19 cellular contexts compared by ENCODE assay signal in the genomic region with DNA sequence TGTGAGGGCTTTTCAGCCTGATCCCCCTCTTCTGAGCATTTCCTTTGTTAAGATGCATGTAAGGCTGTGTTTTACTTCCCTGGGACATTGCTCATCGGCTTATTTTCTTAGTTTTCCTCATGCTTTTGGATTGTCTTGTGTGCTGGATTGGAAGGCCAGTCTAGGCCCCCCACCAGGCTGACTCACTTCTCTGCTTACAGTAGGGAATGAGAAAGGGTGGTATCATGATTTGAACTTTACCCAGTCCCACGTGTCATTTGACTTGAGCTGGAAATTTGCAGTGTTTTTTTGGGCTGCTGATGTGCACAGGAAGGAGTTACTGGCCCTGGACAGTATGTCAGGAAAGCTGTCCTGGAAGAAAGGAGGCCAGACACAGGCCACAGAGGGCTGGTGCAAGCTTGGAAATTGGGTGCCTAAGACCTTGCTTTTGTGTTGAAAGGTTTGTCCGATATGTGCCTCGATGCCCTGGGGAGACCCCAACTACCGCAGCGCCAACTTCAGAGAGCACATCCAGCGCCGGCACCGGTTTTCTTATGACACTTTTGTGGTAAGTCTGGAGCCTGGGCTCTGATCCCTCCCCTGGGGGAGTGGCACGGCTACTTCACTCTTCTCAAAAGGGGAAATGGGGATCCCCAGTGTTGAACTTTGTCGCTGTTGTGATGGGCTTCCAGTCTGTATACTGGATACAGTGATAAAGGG. TPM values are rescaled to one million over a fixed set of nuclear protein-coding genes. Genes with fewer than 3 reads are reported as not detected.
DNase-seq lines count a peak whose midpoint lies in the region; ATAC-seq, FAIRE-seq and TF ChIP-seq lines count a peak whose summit lies in the region.
"Had no signal": no experiment of that assay in that cellular context is flagged by ENCODE, and none has a peak within 500 bp of the region (broad histone marks: within the 10 kb centered on the region; RNA-seq: fewer than 3 reads in every experiment).

No MANE protein-coding gene starts in this region.

- TF ChIP-seq POLR2A in sigmoid colon (IDR thresholded peaks at IDR 0.05): no peak

- H3K4me3 ChIP-seq in PC-3 (ENCODE audit: low read length) (no peak overlapping the region), choroid plexus epithelial cell (ENCODE audit: low read depth, low read length) (no peak overlapping the region), sigmoid colon (no peak overlapping the region)
- H3K4me3 ChIP-seq: dorsolateral prefrontal cortex, heart left ventricle, lung had no signal

- H3K79me2 ChIP-seq in PC-3 (ENCODE audit: low read length): peaks cover 23% of the 10 kb centered on the region

- H3K27me3 ChIP-seq in PC-3 (ENCODE audit: low read length): no peaks in the 10 kb centered on the region
- no peaks in the 10 kb centered on the region for H3K27me3 ChIP-seq in sigmoid colon
- H3K27me3 ChIP-seq: dorsolateral prefrontal cortex, heart left ventricle had no signal

- 88 to 91% methylated on average over 11 of the region's 11 CpGs for WGBS in sigmoid colon, 2 donors

- TF ChIP-seq CTCF in PC-3 (conservative IDR thresholded peaks at IDR 0.05; ENCODE audit: low read depth, low read length) (no peak), choroid plexus epithelial cell (conservative IDR thresholded peaks at IDR 0.05; ENCODE audit: low read depth, low read length) (no peak), sigmoid colon (IDR thresholded peaks at IDR 0.05) (no peak)

- no peaks in the 10 kb centered on the region for H4K20me1 ChIP-seq in PC-3 (ENCODE audit: low read length)

- no peak overlapping the region for H2AFZ ChIP-seq in PC-3 (ENCODE audit: low read length)
- H2AFZ ChIP-seq: parathyroid adenoma had no signal

- no peaks in the 10 kb centered on the region for H3K9me3 ChIP-seq in PC-3 (ENCODE audit: low read length)
- no peaks in the 10 kb centered on the region for H3K9me3 ChIP-seq in sigmoid colon
- H3K9me3 ChIP-seq: heart left ventricle had no signal

- peak overlapping the region; percentile 50 for H3K27ac ChIP-seq in PC-3 (ENCODE audit: low read length)
- H3K27ac ChIP-seq in sigmoid colon: no peak overlapping the region
- H3K27ac ChIP-seq: dorsolateral prefrontal cortex, heart left ventricle, HL-60, parathyroid adenoma had no signal

- TF ChIP-seq EP300 in sigmoid colon (IDR thresholded peaks at IDR 0.05): no peak

- H3K36me3 ChIP-seq in PC-3 (ENCODE audit: low read depth, low read length): peaks cover 62% of the 10 kb centered on the region
- H3K36me3 ChIP-seq in sigmoid colon: peaks cover 31 to 96% (median 68%) of the 10 kb centered on the region in 4 donors

- no TSS peak for BruUV-seq in PC-3 (replicated peaks; lab: Mats Ljungman, UMichigan)

- H3K9ac ChIP-seq in PC-3 (ENCODE audit: low read length): no peak overlapping the region; the same call in 1 of the 2 replicates
- H3K9ac ChIP-seq: parathyroid adenoma had no signal

- no peak for FAIRE-seq in GM19239 (lab: Jason Lieb, UNC)

- H3F3A ChIP-seq in PC-3 (ENCODE audit: low read length, unreplicated experiment): peaks cover 4% of the 10 kb centered on the region

- ATAC-seq in PC-3: peak; percentile 48
- ATAC-seq in HG03442 (IDR thresholded peaks at IDR 0.05; ENCODE audit: unreplicated experiment): no peak
- ATAC-seq: activated CD4-positive, CD25-positive, alpha-beta regulatory T cell treated with anti-CD3 and anti-CD28 coated beads, Interleukin-2, amount 50 U/mL, for 24 hours had no signal

- no peaks in the 10 kb centered on the region for H3K9me2 ChIP-seq in PC-3 (replicated peaks; ENCODE audit: low read length)

- DNase-seq in EL (peak; percentile 94), PC-3 (peak; percentile 56), choroid plexus epithelial cell (ENCODE audit: low read depth) (peak; percentile 97), renal cortical epithelial cell (ENCODE audit: low read depth) (peak; percentile 73), sigmoid colon (no peak), GM19239 (ENCODE audit: insufficient read length, low spot score) (no peak)
- no peak for DNase-seq in activated CD4-positive, CD25-positive, alpha-beta regulatory T cell (lab: John Stamatoyannopoulos, UW)
- DNase-seq: activated naive CD4-positive, alpha-beta T cell; GDM1; heart left ventricle; NCI-H1092 treated with DMSO at 0.1 percent for 48 hours; SHP77 treated with DMSO at 0.1 percent for 48 hours; stimulated activated CD4-positive, alpha-beta T cell treated with anti-CD3 and anti-CD28 coated beads, Interleukin-4, amount 100 ng/mL, for 1 hour had no signal

- H3K4me1 ChIP-seq in PC-3 (ENCODE audit: insufficient read depth, low read length) (peaks cover 33% of the 10 kb centered on the region), sigmoid colon (peaks cover 0 to 3% (median 0%) of the 10 kb centered on the region in 4 donors)
- H3K4me1 ChIP-seq: parathyroid adenoma had no signal

- CTCF ChIA-PET in PC-3 (lab: Charles Lee): no interaction called here

- POLR2A ChIA-PET in PC-3 (lab: Charles Lee; ENCODE audit: unreplicated experiment): no interaction called here

- H3K4me2 ChIP-seq in PC-3 (ENCODE audit: low read length): no peak overlapping the region

- intact Hi-C loops in PC-3 (cut with micrococcal nuclease) (no loop called here), sigmoid colon (cut with DNase I) (no loop called here)

RNA-seq across cellular contexts. Expression of gene RNF114, which starts 12.8 kb away (rescaled TPM):
- total RNA-seq in PC-3 (2014; rRNA removed) (106 and 133 TPM in 2 replicates), renal cortical epithelial cell (180 and 196 TPM in 2 replicates), sigmoid colon (100 to 1,000 TPM; 121 to 151 (median 136) TPM)
- 10 to 100 TPM; 59.5 to 61.7 (median 61.0) TPM for polyA plus RNA-seq in sigmoid colon

RNA-seq across cellular contexts. Expression of gene SPATA2, which starts 33.6 kb away (rescaled TPM):
- total RNA-seq in PC-3 (2014; rRNA removed): 7.4 and 8.1 TPM in 2 replicates
- total RNA-seq in renal cortical epithelial cell: 0.87 and 5.7 TPM in 2 replicates
- 1 to 10 TPM; 2.1 to 4.7 (median 2.7) TPM for total RNA-seq in sigmoid colon
- 10 to 100 TPM; 10.7 to 12.5 (median 10.8) TPM for polyA plus RNA-seq in sigmoid colon

RNA-seq across cellular contexts. Expression of gene SNAI1, which starts 33.8 kb away (rescaled TPM):
- total RNA-seq in PC-3 (2014; rRNA removed) (5.4 and 6.2 TPM in 2 replicates), renal cortical epithelial cell (0.52 and 2.7 TPM in 2 replicates), sigmoid colon (1 to 10 TPM; 1.1 to 2.6 (median 1.8) TPM)
- 1 to 10 TPM in 1 of 3 donors, under 1 TPM in 2; 0.60 to 2.9 (median 0.69) TPM for polyA plus RNA-seq in sigmoid colon

Comparison
In these comparisons a context has a peak if more than half of its experiments do, and no peak if none do; other contexts are left out.
1. DNase-seq: peak in EL (single experiment), PC-3 (single experiment), choroid plexus epithelial cell (single experiment) and renal cortical epithelial cell (single experiment); none in activated CD4-positive, CD25-positive, alpha-beta regulatory T cell (0 of 4), sigmoid colon (single experiment) and GM19239 (single experiment).